ENCODE assay signal across 13 cellular contexts in the genomic region with DNA sequence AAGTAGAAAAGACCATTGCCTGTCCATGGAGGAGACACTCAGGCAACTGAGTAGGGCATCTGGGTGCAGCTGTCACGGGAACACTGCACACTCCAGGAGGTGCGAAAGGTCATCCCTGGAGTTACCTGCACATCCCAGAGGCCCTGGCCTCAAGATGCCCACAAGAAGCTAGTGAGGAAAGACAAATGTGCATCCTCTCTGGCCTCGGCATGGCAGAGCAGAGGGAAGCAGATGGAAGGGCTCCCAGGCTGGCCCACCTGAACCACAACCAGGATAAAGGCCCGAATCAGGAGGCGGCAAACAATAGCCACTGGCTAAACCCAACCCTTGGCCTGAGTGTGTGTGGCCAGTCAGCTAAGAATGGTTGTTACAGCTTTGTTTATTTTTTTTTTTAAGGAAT.
"Had no signal": no experiment of that assay in that cellular context is flagged by ENCODE, and none has a peak within 500 bp of the region (broad histone marks: within the 10 kb centered on the region; RNA-seq: fewer than 3 reads in every experiment).

No MANE protein-coding gene starts in this region.

- H3K4me3 ChIP-seq: gastrocnemius medialis, left lung, pancreas, right lobe of liver, smooth muscle cell, stomach, thyroid gland had no signal

- DNase-seq: cortex of kidney, foreskin fibroblast, gastrocnemius medialis, left cardiac atrium, natural killer cell, retina, right lobe of liver, stomach had no signal

- H3K27me3 ChIP-seq: gastrocnemius medialis, left lung, pancreas, right lobe of liver, stomach, thyroid gland had no signal

- H3K27ac ChIP-seq: gastrocnemius medialis, left lung, neutrophil, pancreas, right lobe of liver, stomach, thyroid gland had no signal

- ATAC-seq: gastrocnemius medialis, left cardiac atrium, left lung, natural killer cell, pancreas, right lobe of liver had no signal

- H3K9me3 ChIP-seq: gastrocnemius medialis, left lung, neutrophil, pancreas, right lobe of liver, stomach, thyroid gland had no signal

- H3K4me2 ChIP-seq: smooth muscle cell had no signal

- H3K36me3 ChIP-seq: gastrocnemius medialis, left lung, neutrophil, pancreas, right lobe of liver, stomach, thyroid gland had no signal
